Comparison of ENCODE assay signal across 11 cellular contexts in the genomic region with DNA sequence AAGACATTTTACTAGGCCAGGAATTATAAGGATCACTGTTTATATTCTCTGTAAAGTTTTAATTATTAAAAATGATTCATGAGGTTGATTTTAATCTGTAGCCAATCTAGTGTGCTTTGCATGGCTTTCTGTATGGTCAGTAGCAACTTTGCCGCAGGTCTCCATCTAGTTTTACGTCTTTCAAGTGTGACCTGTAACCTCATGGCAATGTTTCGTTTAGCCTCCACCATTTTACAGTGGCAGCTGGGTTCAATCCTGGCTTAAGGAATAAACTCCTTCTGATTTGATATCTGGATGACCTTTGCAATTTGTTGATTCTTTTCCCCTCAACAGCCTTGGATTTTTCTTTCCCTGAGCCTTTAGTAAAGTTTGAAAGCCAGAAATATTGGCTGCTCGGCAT.
DNase-seq lines count a peak whose midpoint lies in the region; ATAC-seq, FAIRE-seq and TF ChIP-seq lines count a peak whose summit lies in the region.
"Had no signal": no experiment of that assay in that cellular context is flagged by ENCODE, and none has a peak within 500 bp of the region (broad histone marks: within the 10 kb centered on the region; RNA-seq: fewer than 3 reads in every experiment).

No MANE protein-coding gene starts in this region.

- H3K4me3 ChIP-seq in GM08714 (ENCODE audit: low read length) (peak overlapping the region; percentile 78), HFF-Myc (replicated peaks; ENCODE audit: low read depth, low read length) (peak overlapping the region; percentile 45)

- DNase-seq in HFF-Myc (ENCODE audit: extremely low read depth, low read depth) (no peak), left lobe of liver (ENCODE audit: low spot score) (no peak), NCI-H69 (lab: John Stamatoyannopoulos, UW) (no peak), kidney tubule cell (ENCODE audit: low spot score) (no peak), posterior cingulate gyrus (no peak), GOT3 (lab: John Stamatoyannopoulos, UW) (no peak)
- DNase-seq: effector CD4-positive, alpha-beta T cell; NCI-H524; T-cell had no signal

- TF ChIP-seq CTCF in HFF-Myc (IDR thresholded peaks at IDR 0.05; ENCODE audit: low read depth, low read length, missing control alignments) = no peak

- FAIRE-seq in TTC549 (lab: Jason Lieb, UNC) = peak; percentile 51

- ATAC-seq in left lobe of liver = peak; percentile 35
- ATAC-seq: T-cell had no signal

- intact Hi-C loops in posterior cingulate gyrus (cut with DNase I) = no loop called here
